8 cellular contexts compared by ENCODE assay signal in genomic region chr9:129776938-129777768, GRCh38. TPM values are rescaled to one million over a fixed set of nuclear protein-coding genes. Genes with fewer than 3 reads are reported as not detected.
DNase-seq lines count a peak whose midpoint lies in the region; ATAC-seq and TF ChIP-seq lines count a peak whose summit lies in the region.

No MANE protein-coding gene starts in this region.

- H3K9me3 ChIP-seq in muscle layer of colon (ENCODE audit: low read length): no peaks in the 10 kb centered on the region

- H3K36me3 Mint-ChIP-seq in stimulated activated memory B cell treated with anti-CD40 and anti-IgM and Interleukin-4, amounts not matched to agents 10 μg/mL and 1 μg/mL and 100 μg/mL, for 72 hours: no peaks in the 10 kb centered on the region

- no peak overlapping the region for H3K27ac ChIP-seq in muscle layer of colon (ENCODE audit: low read depth, low read length)

- H3K4me1 ChIP-seq in muscle layer of colon (ENCODE audit: insufficient read depth, low read length): peaks cover 15% of the 10 kb centered on the region

- no peaks in the 10 kb centered on the region for H3K36me3 ChIP-seq in muscle layer of colon (ENCODE audit: insufficient read depth, low read length)

- H3K27me3 Mint-ChIP-seq in stimulated activated memory B cell treated with anti-CD40 and anti-IgM and Interleukin-4, amounts not matched to agents 10 μg/mL and 1 μg/mL and 100 μg/mL, for 72 hours: peaks cover 62% of the 10 kb centered on the region

- H3K4me1 Mint-ChIP-seq in stimulated activated memory B cell treated with anti-CD40 and anti-IgM and Interleukin-4, amounts not matched to agents 10 μg/mL and 1 μg/mL and 100 μg/mL, for 72 hours: no peaks in the 10 kb centered on the region

- H3K9me3 Mint-ChIP-seq in stimulated activated memory B cell treated with anti-CD40 and anti-IgM and Interleukin-4, amounts not matched to agents 10 μg/mL and 1 μg/mL and 100 μg/mL, for 72 hours: no peaks in the 10 kb centered on the region

- no peaks in the 10 kb centered on the region for H3K27me3 ChIP-seq in muscle layer of colon (ENCODE audit: control insufficient read depth in 1 of 2, insufficient read depth in 2 of 2, low read length in 2 of 2)

- TF ChIP-seq CTCF in epithelial cell of proximal tubule (conservative IDR thresholded peaks at IDR 0.05; ENCODE audit: low read depth, low read length): no peak

- DNase-seq in DMS53 treated with DMSO at 0.1 percent for 48 hours (lab: John Stamatoyannopoulos, UW; ENCODE audit: unreplicated experiment): peak; percentile 85
- peak; percentile 86 for DNase-seq in NCI-H2227 (lab: John Stamatoyannopoulos, UW; ENCODE audit: unreplicated experiment)
- DNase-seq in activated CD8-positive, alpha-beta memory T cell treated with anti-CD3 and anti-CD28 coated beads for 48 hours (ENCODE audit: low read depth in 2 of 3, low spot score in 2 of 3): peak; percentile 36 to 59 (median 45)
- DNase-seq in epithelial cell of proximal tubule (ENCODE audit: low read depth): peak; percentile 59
- peak; percentile 47 to 67 for DNase-seq in stimulated activated CD8-positive, alpha-beta memory T cell treated with anti-CD3 and anti-CD28 coated beads, Interleukin-7, amount 100 ng/mL, for 48 hours (ENCODE audit: extremely low read depth in 1 of 2, low read depth in 1 of 2)

- H3K4me3 Mint-ChIP-seq in stimulated activated memory B cell treated with anti-CD40 and anti-IgM and Interleukin-4, amounts not matched to agents 10 μg/mL and 1 μg/mL and 100 μg/mL, for 72 hours: no peak overlapping the region

- H3K27ac Mint-ChIP-seq in stimulated activated memory B cell treated with anti-CD40 and anti-IgM and Interleukin-4, amounts not matched to agents 10 μg/mL and 1 μg/mL and 100 μg/mL, for 72 hours: no peak overlapping the region

- peak overlapping the region; percentile 30 for H3K9ac ChIP-seq in muscle layer of colon (ENCODE audit: low read length)

- ATAC-seq in stimulated activated memory B cell treated with anti-CD40 and anti-IgM and Interleukin-4, amounts not matched to agents 10 μg/mL and 1 μg/mL and 100 μg/mL, for 72 hours: no peak
- ATAC-seq in HG03520 (IDR thresholded peaks at IDR 0.05; ENCODE audit: unreplicated experiment): no peak

- H3K4me3 ChIP-seq in epithelial cell of proximal tubule (ENCODE audit: low read depth, low read length) (peak overlapping the region; percentile 18), muscle layer of colon (ENCODE audit: low read depth in 1 of 2, low read length in 2 of 2) (no peak overlapping the region)

RNA-seq across cellular contexts. Expression of gene PTGES, which starts 24.3 kb away (rescaled TPM):
- total RNA-seq in epithelial cell of proximal tubule: 15.3 and 33.6 TPM in 2 replicates

RNA-seq across cellular contexts. Expression of gene TOR1B, which starts 25.8 kb away (rescaled TPM):
- 14.8 and 20.8 TPM in 2 replicates for total RNA-seq in epithelial cell of proximal tubule

RNA-seq across cellular contexts. Expression of gene TOR1A, which starts 46.8 kb away (rescaled TPM):
- 48.8 and 77.8 TPM in 2 replicates for total RNA-seq in epithelial cell of proximal tubule

RNA-seq across cellular contexts. Expression of gene C9orf78, which starts 57.9 kb away (rescaled TPM):
- total RNA-seq in epithelial cell of proximal tubule: 39.9 and 53.6 TPM in 2 replicates

RNA-seq across cellular contexts. Expression of gene USP20, which starts 58.1 kb away (rescaled TPM):
- total RNA-seq in epithelial cell of proximal tubule: 7.2 and 17.5 TPM in 2 replicates
